ENCODE assay signal across 10 cellular contexts in the genomic region with DNA sequence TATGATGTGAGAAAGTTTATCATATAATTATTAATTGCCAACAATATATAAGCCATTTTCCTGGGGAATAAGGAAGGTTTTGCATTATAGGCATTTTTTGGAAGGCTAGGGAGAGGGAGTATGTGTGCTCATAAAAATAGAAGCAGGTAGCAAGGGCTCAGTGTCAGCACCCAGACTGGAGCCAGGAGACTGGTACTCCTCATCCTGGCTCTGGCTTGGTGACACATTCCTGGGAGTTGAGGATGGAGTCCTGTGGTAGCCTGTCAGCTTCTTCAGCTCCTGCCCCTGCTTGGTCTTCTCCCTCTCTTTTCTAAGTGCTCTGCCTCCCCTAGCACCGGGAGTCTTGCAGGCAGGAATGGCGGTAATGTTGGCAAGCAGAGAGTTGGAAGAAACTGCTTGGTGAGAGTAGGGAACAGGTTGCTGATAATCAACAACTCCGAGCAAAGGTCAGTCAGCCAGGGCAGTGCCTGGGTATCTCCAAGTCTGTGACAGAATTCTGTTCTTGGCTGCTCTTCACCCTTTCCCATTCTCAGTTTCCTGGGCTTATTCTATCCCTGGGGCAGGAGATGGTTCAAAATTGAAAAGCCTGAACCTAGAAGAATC.
"Had no signal": no experiment of that assay in that cellular context is flagged by ENCODE, and none has a peak within 500 bp of the region (broad histone marks: within the 10 kb centered on the region; RNA-seq: fewer than 3 reads in every experiment).

No MANE protein-coding gene starts in this region.

- H3K4me3 ChIP-seq: ascending aorta, lower lobe of right lung, sigmoid colon had no signal

- H3K27me3 ChIP-seq: ascending aorta, foreskin keratinocyte, sigmoid colon had no signal

- DNase-seq: activated CD4-positive, alpha-beta memory T cell treated with anti-CD3 and anti-CD28 coated beads for 36 hours; activated naive CD8-positive, alpha-beta T cell treated with anti-CD3 and anti-CD28 coated beads, Interleukin-2, amount 50 U/mL, for 24 hours; activated T-cell treated with anti-CD3 and anti-CD28 coated beads, Interleukin-2, amount 50 U/mL, for 72 hours; foreskin keratinocyte; lower lobe of right lung; sigmoid colon; stimulated activated CD4-positive, alpha-beta T cell treated with anti-CD3 and anti-CD28 coated beads, Interleukin-4, amount 100 ng/mL, for 1 hour; stimulated activated CD8-positive, alpha-beta memory T cell treated with anti-CD3 and anti-CD28 coated beads, Interleukin-4, amount 100 ng/mL, for 48 hours; T-helper 9 cell had no signal

- H3K9me3 ChIP-seq: ascending aorta, lower lobe of right lung, sigmoid colon had no signal

- ATAC-seq: activated naive CD8-positive, alpha-beta T cell treated with anti-CD3 and anti-CD28 coated beads, Interleukin-2, amount 50 U/mL, for 24 hours; activated T-cell treated with anti-CD3 and anti-CD28 coated beads, Interleukin-2, amount 50 U/mL, for 72 hours; foreskin keratinocyte; lower lobe of right lung had no signal

- H3K4me1 ChIP-seq: lower lobe of right lung had no signal

- H3K36me3 ChIP-seq: ascending aorta, lower lobe of right lung, sigmoid colon had no signal

- H3K27ac ChIP-seq: lower lobe of right lung had no signal
